Comparison of ENCODE assay signal across 8 cellular contexts in genomic region chr18:9516437-9517064, GRCh38. TPM values are rescaled to one million over a fixed set of nuclear protein-coding genes. Genes with fewer than 3 reads are reported as not detected.
DNase-seq lines count a peak whose midpoint lies in the region; ATAC-seq and TF ChIP-seq lines count a peak whose summit lies in the region.

No MANE protein-coding gene starts in this region.

- no peaks in the 10 kb centered on the region for H3K9me3 Mint-ChIP-seq in CD4-positive, CD25-positive, alpha-beta regulatory T cell

- no peaks in the 10 kb centered on the region for H3K27me3 Mint-ChIP-seq in CD4-positive, CD25-positive, alpha-beta regulatory T cell

- peaks cover 21% of the 10 kb centered on the region for H3K36me3 ChIP-seq in CD4-positive, CD25-positive, alpha-beta regulatory T cell (ENCODE audit: control insufficient read depth, insufficient read depth, low read length)
- H3K36me3 ChIP-seq in H7 (replicated peaks; ENCODE audit: control insufficient read depth, insufficient read depth, low read length): peaks cover 3% of the 10 kb centered on the region
- H3K36me3 ChIP-seq in breast epithelium: no peaks in the 10 kb centered on the region
- H3K36me3 ChIP-seq in left lung: peaks cover 0 to 21% of the 10 kb centered on the region in 2 donors
- no peaks in the 10 kb centered on the region for H3K36me3 ChIP-seq in uterus

- no peak overlapping the region for H3K4me3 ChIP-seq in CD4-positive, CD25-positive, alpha-beta regulatory T cell (ENCODE audit: low read depth, low read length)
- H3K4me3 ChIP-seq in H7 (ENCODE audit: insufficient read depth, low read depth, low read length): no peak overlapping the region
- no peak overlapping the region for H3K4me3 ChIP-seq in breast epithelium
- no peak overlapping the region for H3K4me3 ChIP-seq in left lung
- no peak overlapping the region for H3K4me3 ChIP-seq in uterus
- no peak overlapping the region for H3K4me3 ChIP-seq in lower leg skin (ENCODE audit: low read depth, poor library complexity, severe bottlenecking)

- no peaks in the 10 kb centered on the region for H3K27me3 ChIP-seq in CD4-positive, CD25-positive, alpha-beta regulatory T cell (ENCODE audit: control insufficient read depth, insufficient read depth, low read length)
- H3K27me3 ChIP-seq in H7 (ENCODE audit: control insufficient read depth, insufficient read depth, low read length) (no peaks in the 10 kb centered on the region), breast epithelium (no peaks in the 10 kb centered on the region), left lung (no peaks in the 10 kb centered on the region), uterus (no peaks in the 10 kb centered on the region)

- TF ChIP-seq POLR2A in breast epithelium (IDR thresholded peaks at IDR 0.05) (no peak), uterus (IDR thresholded peaks at IDR 0.05) (no peak), lower leg skin (IDR thresholded peaks at IDR 0.05) (no peak)

- H3K4me3 Mint-ChIP-seq in CD4-positive, CD25-positive, alpha-beta regulatory T cell: no peak overlapping the region

- peaks cover 7% of the 10 kb centered on the region for H3K36me3 Mint-ChIP-seq in CD4-positive, CD25-positive, alpha-beta regulatory T cell

- peak; percentile 37 to 59 for ATAC-seq in CD4-positive, CD25-positive, alpha-beta regulatory T cell (ENCODE audit: low read depth in 2 of 2)
- ATAC-seq in left lung (peak; percentile 86), HG03039 (IDR thresholded peaks at IDR 0.05; ENCODE audit: unreplicated experiment) (no peak)

- 73 to 74% methylated on average over 4 of the region's 4 CpGs for WGBS in lower leg skin, 2 donors

- DNase-seq in CD4-positive, CD25-positive, alpha-beta regulatory T cell: peak in 2 of 3 donors; percentile 52 to 55
- DNase-seq in H7: peak; percentile 59
- DNase-seq in NCI-H526 treated with DMSO at 0.1 percent for 48 hours (lab: John Stamatoyannopoulos, UW): peak; percentile 20
- DNase-seq in breast epithelium (ENCODE audit: low spot score in 2 of 2): no peak
- DNase-seq in left lung: no peak
- no peak for DNase-seq in uterus
- no peak for DNase-seq in lower leg skin (ENCODE audit: low spot score in 2 of 2)

- TF ChIP-seq CTCF in breast epithelium (IDR thresholded peaks at IDR 0.05) (peak; percentile 67 to 76 (median 68)), left lung (IDR thresholded peaks at IDR 0.05) (peak; percentile 79 to 85), uterus (IDR thresholded peaks at IDR 0.05) (peak; percentile 59 to 76 (median 72)), lower leg skin (IDR thresholded peaks at IDR 0.05) (no peak)

- no peaks in the 10 kb centered on the region for H3K9me3 ChIP-seq in CD4-positive, CD25-positive, alpha-beta regulatory T cell (ENCODE audit: control insufficient read depth in 2 of 2, low read length in 2 of 2)
- H3K9me3 ChIP-seq in breast epithelium (no peaks in the 10 kb centered on the region), left lung (no peaks in the 10 kb centered on the region), uterus (no peaks in the 10 kb centered on the region)

- H3K27ac Mint-ChIP-seq in CD4-positive, CD25-positive, alpha-beta regulatory T cell: peak overlapping the region in 1 of 3 donors; percentile 54

- H3K4me1 ChIP-seq in CD4-positive, CD25-positive, alpha-beta regulatory T cell (ENCODE audit: control insufficient read depth, insufficient read depth, low read length, poor library complexity, severe bottlenecking): no peaks in the 10 kb centered on the region
- H3K4me1 ChIP-seq in breast epithelium (no peaks in the 10 kb centered on the region), left lung (peaks cover 0 to 4% of the 10 kb centered on the region in 2 donors), uterus (peaks cover 0 to 4% of the 10 kb centered on the region in 2 donors)

- H3K4me1 Mint-ChIP-seq in CD4-positive, CD25-positive, alpha-beta regulatory T cell: peaks cover 5 to 14% (median 12%) of the 10 kb centered on the region in 4 donors

- intact Hi-C loops in breast epithelium (cut with DNase I; ENCODE audit: low total_unique reads): no loop called here
- intact Hi-C loops in left lung (cut with DNase I): no loop called here
- intact Hi-C loops in uterus (cut with DNase I; ENCODE audit: low total_unique reads): no loop called here
- intact Hi-C loops in lower leg skin (cut with DNase I; ENCODE audit: low total_unique reads): loop anchor here (10.0 kb wide), 1 partner anchor 152 kb away; no protein-coding TSS in a partner anchor

- H3K27ac ChIP-seq in CD4-positive, CD25-positive, alpha-beta regulatory T cell (ENCODE audit: insufficient read depth, low read length, poor library complexity, severe bottlenecking): no peak overlapping the region
- no peak overlapping the region for H3K27ac ChIP-seq in breast epithelium
- no peak overlapping the region for H3K27ac ChIP-seq in left lung
- no peak overlapping the region for H3K27ac ChIP-seq in uterus

RNA-seq across cellular contexts. Expression of gene RALBP1, which starts 41.2 kb away (rescaled TPM):
- total RNA-seq in CD4-positive, CD25-positive, alpha-beta regulatory T cell: 27.0 TPM
- polyA plus RNA-seq in CD4-positive, CD25-positive, alpha-beta regulatory T cell: 10 to 100 TPM; 34.8 to 42.3 (median 39.7) TPM
- 59.1 and 74.5 TPM in 2 replicates for total RNA-seq in H7 (2014; rRNA removed; shearing (Covaris generic))
- total RNA-seq in breast epithelium (10 to 100 TPM; 67.2 to 91.2 (median 82.2) TPM), left lung (10 to 100 TPM; 46.8 to 48.7 TPM), uterus (10 to 100 TPM; 18.8 to 67.8 (median 30.0) TPM), lower leg skin (100 to 1,000 TPM; 211 to 229 (median 224) TPM)

Comparison
In these comparisons a context has a peak if more than half of its experiments do, and no peak if none do; other contexts are left out.
1. DNase-seq: peak in CD4-positive, CD25-positive, alpha-beta regulatory T cell (2 of 3), H7 (single experiment) and NCI-H526 treated with DMSO at 0.1 percent for 48 hours (single experiment); none in breast epithelium (0 of 2), left lung (0 of 2), uterus (0 of 2) and lower leg skin (0 of 2).
2. CTCF ChIP-seq: peak in breast epithelium (3 of 3), left lung (2 of 2) and uterus (4 of 4); none in lower leg skin (0 of 3).